In genomic region chr15:70791248-70791647, GRCh38 we compare ENCODE assay signal across 22 cellular contexts.
"Had no signal": no experiment of that assay in that cellular context is flagged by ENCODE, and none has a peak within 500 bp of the region (broad histone marks: within the 10 kb centered on the region; RNA-seq: fewer than 3 reads in every experiment).

No MANE protein-coding gene starts in this region.

- ATAC-seq: activated CD4-positive, alpha-beta T cell treated with anti-CD3 and anti-CD28 coated beads for 36 hours; body of pancreas; gastrocnemius medialis; heart left ventricle; mucosa of descending colon; naive thymus-derived CD4-positive, alpha-beta T cell; right cardiac atrium; stimulated activated memory B cell treated with anti-CD40 and anti-IgM and Interleukin-4, amounts not matched to agents 10 μg/mL and 1 μg/mL and 100 μg/mL, for 72 hours; upper lobe of right lung had no signal

- H3K4me1 ChIP-seq: body of pancreas, left ventricle myocardium inferior, psoas muscle, upper lobe of right lung had no signal

- H3K36me3 ChIP-seq: gastrocnemius medialis, heart left ventricle, left ventricle myocardium inferior, neural progenitor cell, ovary, thoracic aorta, upper lobe of right lung had no signal

- H3K27me3 ChIP-seq: body of pancreas, gastrocnemius medialis, heart left ventricle, neural progenitor cell, ovary had no signal

- H3K27ac ChIP-seq: body of pancreas, dorsolateral prefrontal cortex, gastrocnemius medialis, heart left ventricle, left ventricle myocardium inferior, neural progenitor cell, ovary, psoas muscle, thoracic aorta, upper lobe of right lung had no signal

- H3K9me3 ChIP-seq: body of pancreas, gastrocnemius medialis, heart left ventricle, left ventricle myocardium inferior, mucosa of descending colon, ovary, psoas muscle, thoracic aorta, upper lobe of right lung had no signal

- DNase-seq: activated CD4-positive, alpha-beta T cell treated with anti-CD3 and anti-CD28 coated beads for 36 hours; activated CD4-positive, alpha-beta T cell treated with anti-CD3 and anti-CD28 coated beads, Interleukin-2, amount 50 U/mL, for 48 hours; activated naive CD4-positive, alpha-beta T cell; activated naive CD8-positive, alpha-beta T cell treated with anti-CD3 and anti-CD28 coated beads, Interleukin-2, amount 10 ng/mL, durations not matched to agents 7 days and 5 days; activated T-cell treated with anti-CD3 and anti-CD28 coated beads for 4 hours; amygdala; body of pancreas; caudate nucleus; dorsolateral prefrontal cortex; gastrocnemius medialis; heart left ventricle; left ventricle myocardium inferior; mucosa of descending colon; naive thymus-derived CD4-positive, alpha-beta T cell; ovary; psoas muscle; right cardiac atrium; stimulated activated CD4-positive, alpha-beta T cell treated with anti-CD3 and anti-CD28 coated beads, Interleukin-4, amount 100 ng/mL, for 4 hours; upper lobe of right lung had no signal

- H2AFZ ChIP-seq: neural progenitor cell had no signal

- H3K4me2 ChIP-seq: neural progenitor cell had no signal

- H3K4me3 ChIP-seq: body of pancreas, dorsolateral prefrontal cortex, gastrocnemius medialis, heart left ventricle, left ventricle myocardium inferior, mucosa of descending colon, neural progenitor cell, ovary, psoas muscle, thoracic aorta, upper lobe of right lung had no signal
